ENCODE assay signal across 8 cellular contexts in genomic region chr7:39623312-39624201, GRCh38. TPM values are rescaled to one million over a fixed set of nuclear protein-coding genes. Genes with fewer than 3 reads are reported as not detected.
A peak's percentile ranks its signal among the peaks of the same experiment; 100 is the strongest.
DNase-seq lines count a peak whose midpoint lies in the region; ATAC-seq and TF ChIP-seq lines count a peak whose summit lies in the region.

Gene RALA (plus strand): TSS chr7:39623572. CDS start chr7:39686668, 63,096 bp downstream.

- no peaks in the 10 kb centered on the region for H3K27me3 Mint-ChIP-seq in H9 (ENCODE audit: low read depth)
- no peaks in the 10 kb centered on the region for H3K27me3 Mint-ChIP-seq in stimulated activated naive CD8-positive, alpha-beta T cell treated with anti-CD3 and anti-CD28 coated beads, Interleukin-15, amount 100 ng/mL, for 72 hours

- H3K4me2 ChIP-seq in H9 (ENCODE audit: insufficient read depth, insufficient read length, low read length) = peak within 1 kb of the TSS; percentile 96
- peak within 1 kb of the TSS; percentile 95 for H3K4me2 ChIP-seq in neural cell (ENCODE audit: low read length)

- ATAC-seq in stimulated activated naive CD8-positive, alpha-beta T cell treated with anti-CD3 and anti-CD28 coated beads, Interleukin-15, amount 100 ng/mL, for 72 hours = peak; percentile 99

- TF ChIP-seq RAD21 in neural cell (conservative IDR thresholded peaks at IDR 0.05) = peak; percentile 34

- H3K79me1 ChIP-seq in H9 (ENCODE audit: insufficient read depth, low read depth, low read length, poor library complexity, severe bottlenecking) = peaks cover 13% of the 10 kb centered on the region

- peaks cover 2% of the 10 kb centered on the region; the same call in 1 of the 2 replicates for H3K4me1 ChIP-seq in H9 (ENCODE audit: insufficient read depth, low read length)

- no peak within 1 kb of the TSS for H2AK5ac ChIP-seq in H9 (ENCODE audit: insufficient read length, low read length)

- H3K27ac ChIP-seq in H9 (ENCODE audit: insufficient read length, low read depth, low read length) (peak within 1 kb of the TSS; percentile 50), neural cell (ENCODE audit: low read length) (peak within 1 kb of the TSS; percentile 95)

- H3K9me2 ChIP-seq in neural cell (ENCODE audit: insufficient read depth, low read length) = no peaks in the 10 kb centered on the region

- H3K4ac ChIP-seq in H9 (ENCODE audit: low read depth, low read length) = no peak within 1 kb of the TSS

- H3F3A ChIP-seq in neural cell (ENCODE audit: insufficient read depth, low read length, poor library complexity, severe bottlenecking) = no peaks in the 10 kb centered on the region

- DNase-seq in G401 (ENCODE audit: low spot score) (peak; percentile 94), H9 (peak; percentile 95), MG63 (peak; percentile 97), SIG-M5 treated with dmso at 0.1 percent for 504 hours (lab: John Stamatoyannopoulos, UW; ENCODE audit: unreplicated experiment) (peak; percentile 82), activated gamma-delta T cell treated with Interleukin-2 at 50 U/mL for 16 hours (peak; percentile 89), fibroblast of villous mesenchyme (ENCODE audit: low read depth) (peak; percentile 95)
- peak; percentile 82 to 90 for DNase-seq in stimulated activated naive CD8-positive, alpha-beta T cell treated with anti-CD3 and anti-CD28 coated beads, Interleukin-15, amount 100 ng/mL, for 72 hours

- peaks cover 8% of the 10 kb centered on the region for H3K36me3 ChIP-seq in MG63
- H3K36me3 ChIP-seq in neural cell (ENCODE audit: insufficient read depth, low read length) = no peaks in the 10 kb centered on the region

- no peak within 1 kb of the TSS for H2BK15ac ChIP-seq in H9 (ENCODE audit: low read depth, low read length)

- no CpG with 5 or more reads among the region's 100 CpGs for WGBS in H9 (ENCODE audit: extremely low coverage, insufficient read length, low lambda C conversion rate)

- H2BK120ac ChIP-seq in H9 (ENCODE audit: low read depth, low read length, poor library complexity, severe bottlenecking) = no peak within 1 kb of the TSS

- no peak within 1 kb of the TSS for H4K8ac ChIP-seq in H9 (replicated peaks; ENCODE audit: insufficient read length, low read depth, low read length)

- H3K14ac ChIP-seq in H9 (ENCODE audit: insufficient read depth, low read length) = peak within 1 kb of the TSS; percentile 66

- peak within 1 kb of the TSS; percentile 92 to 99 (median 96) for H3K27ac Mint-ChIP-seq in H9
- peak within 1 kb of the TSS; percentile 98 for H3K27ac Mint-ChIP-seq in stimulated activated naive CD8-positive, alpha-beta T cell treated with anti-CD3 and anti-CD28 coated beads, Interleukin-15, amount 100 ng/mL, for 72 hours

- no peak within 1 kb of the TSS for H2BK12ac ChIP-seq in H9 (ENCODE audit: insufficient read length, low read depth, low read length)

- peaks cover 22% of the 10 kb centered on the region for H3K79me2 ChIP-seq in H9 (ENCODE audit: insufficient read depth, low read length)
- peaks cover 54% of the 10 kb centered on the region for H3K79me2 ChIP-seq in neural cell (replicated peaks; ENCODE audit: insufficient read depth, low read length)

- peak; percentile 43 for TF ChIP-seq EP300 in neural cell (conservative IDR thresholded peaks at IDR 0.05; ENCODE audit: poor library complexity, severe bottlenecking)

- no peaks in the 10 kb centered on the region; a peak in 1 of 7 replicates for H3K36me3 Mint-ChIP-seq in H9 (ENCODE audit: insufficient read depth in 1 of 3, low read depth in 3 of 3)

- H3K4me1 Mint-ChIP-seq in H9 = peaks cover 48 to 49% of the 10 kb centered on the region in 2 experiments
- peaks cover 55% of the 10 kb centered on the region for H3K4me1 Mint-ChIP-seq in stimulated activated naive CD8-positive, alpha-beta T cell treated with anti-CD3 and anti-CD28 coated beads, Interleukin-15, amount 100 ng/mL, for 72 hours

- H3K23ac ChIP-seq in H9 (ENCODE audit: insufficient read length, low read depth, low read length) = no peak within 1 kb of the TSS

- in situ Hi-C loops in G401 (cut with HindIII; ENCODE audit: low sequenced_read_pairs) = no loop called here

- H4K5ac ChIP-seq in H9 (ENCODE audit: insufficient read length, low read depth, low read length) = no peak within 1 kb of the TSS

- H3K4me3 Mint-ChIP-seq in H9 = peak within 1 kb of the TSS; percentile 88 to 93
- peak within 1 kb of the TSS; percentile 94 to 100 for H3K4me3 Mint-ChIP-seq in stimulated activated naive CD8-positive, alpha-beta T cell treated with anti-CD3 and anti-CD28 coated beads, Interleukin-15, amount 100 ng/mL, for 72 hours

- H2BK20ac ChIP-seq in H9 (ENCODE audit: low read depth, low read length, poor library complexity, severe bottlenecking) = no peak within 1 kb of the TSS

- H3K27me3 ChIP-seq in H9 (ENCODE audit: insufficient read depth, low read length) (no peaks in the 10 kb centered on the region), MG63 (no peaks in the 10 kb centered on the region), neural cell (ENCODE audit: insufficient read depth, low read depth, low read length) (no peaks in the 10 kb centered on the region)

- H2BK5ac ChIP-seq in H9 (ENCODE audit: insufficient read length, low read length) = no peak within 1 kb of the TSS

- H4K91ac ChIP-seq in H9 (ENCODE audit: insufficient read length, low read depth, low read length) = no peak within 1 kb of the TSS

- peak within 1 kb of the TSS; percentile 66 for H3K9ac ChIP-seq in H9 (ENCODE audit: extremely low read depth, insufficient read length, low read length)
- H3K9ac ChIP-seq in neural cell (ENCODE audit: low read length) = peak within 1 kb of the TSS; percentile 98

- no peaks in the 10 kb centered on the region for H3K9me3 Mint-ChIP-seq in H9
- H3K9me3 Mint-ChIP-seq in stimulated activated naive CD8-positive, alpha-beta T cell treated with anti-CD3 and anti-CD28 coated beads, Interleukin-15, amount 100 ng/mL, for 72 hours = peaks cover 0 to 7% of the 10 kb centered on the region in 2 donors

- H3K56ac ChIP-seq in H9 (ENCODE audit: insufficient read length, low read depth, low read length) = no peak within 1 kb of the TSS

- H3K4me3 ChIP-seq in MG63 = peak within 1 kb of the TSS; percentile 85
- peak within 1 kb of the TSS; percentile 81 for H3K4me3 ChIP-seq in fibroblast of villous mesenchyme (ENCODE audit: low read depth, low read length)
- H3K4me3 ChIP-seq in neural cell (ENCODE audit: low read length) = peak within 1 kb of the TSS; percentile 74

- H4K20me1 ChIP-seq in H9 (ENCODE audit: control insufficient read depth, insufficient read depth, insufficient read length) = no peaks in the 10 kb centered on the region
- H4K20me1 ChIP-seq in neural cell (ENCODE audit: insufficient read depth) = no peaks in the 10 kb centered on the region

- no peak within 1 kb of the TSS for H2AFZ ChIP-seq in H9 (ENCODE audit: low read length)
- H2AFZ ChIP-seq in neural cell (ENCODE audit: low read depth, low read length) = peak within 1 kb of the TSS; percentile 98

- H3K9me3 ChIP-seq in H9 (ENCODE audit: control insufficient read depth, low read depth, low read length) = no peaks in the 10 kb centered on the region
- H3K9me3 ChIP-seq in MG63 = no peaks in the 10 kb centered on the region
- no peaks in the 10 kb centered on the region for H3K9me3 ChIP-seq in neural cell (ENCODE audit: low read length)

- peaks cover 10% of the 10 kb centered on the region for H3K23me2 ChIP-seq in H9 (ENCODE audit: insufficient read length, low read depth, low read length, poor library complexity, severe bottlenecking)

- H3K18ac ChIP-seq in H9 (ENCODE audit: insufficient read length, low read depth, low read length) = peak within 1 kb of the TSS; percentile 15

- no peak within 1 kb of the TSS for H3T11ph ChIP-seq in H9 (ENCODE audit: low read length)

- TF ChIP-seq CTCF in H9 (conservative IDR thresholded peaks at IDR 0.05) = no peak
- no peak for TF ChIP-seq CTCF in fibroblast of villous mesenchyme (IDR thresholded peaks at IDR 0.05; ENCODE audit: insufficient read depth, low read depth, low read length)
- TF ChIP-seq CTCF in neural cell (IDR thresholded peaks at IDR 0.05; ENCODE audit: poor library complexity, severe bottlenecking) = no peak

TF ChIP-seq in neural cell, 6 proteins besides CTCF, POLR2A, EP300 and RAD21:
- TF ChIP-seq SMC3 (conservative IDR thresholded peaks at IDR 0.05; ENCODE audit: poor library complexity) (peak; percentile 52), EZH2 (IDR thresholded peaks at IDR 0.05; ENCODE audit: borderline replicate concordance, insufficient read depth, low read length, poor library complexity, severe bottlenecking) (no peak), MXI1 (conservative IDR thresholded peaks at IDR 0.05; ENCODE audit: poor library complexity, severe bottlenecking) (peak; percentile 77), POLR2AphosphoS5 (IDR thresholded peaks at IDR 0.05) (peak; percentile 92), REST (IDR thresholded peaks at IDR 0.05; ENCODE audit: borderline replicate concordance) (peak; percentile 90), TAF1 (IDR thresholded peaks at IDR 0.05; ENCODE audit: low read depth) (peak; percentile 83)

RNA-seq across cellular contexts. Expression of gene RALA, which starts in this region (rescaled TPM):
- total RNA-seq in G401 (2014; rRNA removed; shearing (Covaris generic)) = 34.7 and 39.8 TPM in 2 replicates
- 54.9 and 57.5 TPM in 2 replicates for total RNA-seq in H9 (2021)
- 14.7 and 31.1 TPM in 2 replicates for total RNA-seq in MG63 (2014; rRNA removed; shearing (Covaris generic); ENCODE audit: low replicate concordance)
- 20.3 and 22.2 TPM in 2 replicates for total RNA-seq in fibroblast of villous mesenchyme
- polyA plus RNA-seq in neural cell = 31.4 and 36.2 TPM in 2 replicates
- 34.6 and 42.0 TPM in 2 replicates for polyA minus RNA-seq in neural cell

Comparison
In these comparisons a context has a peak if more than half of its experiments do, and no peak if none do; other contexts are left out.
1. Peak in every context shown above with its lines: DNase-seq, ATAC-seq, H3K4me3 ChIP-seq and H3K27ac ChIP-seq.